In genomic region chr1:169271094-169271493, GRCh38 we compare ENCODE assay signal across 11 cellular contexts.
A peak's percentile ranks its signal among the peaks of the same experiment; 100 is the strongest.
DNase-seq lines count a peak whose midpoint lies in the region; ATAC-seq and TF ChIP-seq lines count a peak whose summit lies in the region.
"Had no signal": no experiment of that assay in that cellular context is flagged by ENCODE, and none has a peak within 500 bp of the region (broad histone marks: within the 10 kb centered on the region; RNA-seq: fewer than 3 reads in every experiment).

No MANE protein-coding gene starts in this region.

- intact Hi-C loops in natural killer cell (cut with micrococcal nuclease), result no loop called here

- DNase-seq in OCI-M1 (lab: John Stamatoyannopoulos, UW) (peak; percentile 98), left lobe of liver (ENCODE audit: low spot score) (no peak), DMS114 treated with DMSO at 0.1 percent for 48 hours (lab: John Stamatoyannopoulos, UW; ENCODE audit: unreplicated experiment) (no peak), natural killer cell (no peak)
- DNase-seq: activated CD4-positive, alpha-beta T cell treated with anti-CD3 and anti-CD28 coated beads, Interleukin-2, amount 10 ng/mL, durations not matched to agents 7 days and 5 days; DND-41; stimulated activated CD4-positive, alpha-beta T cell treated with anti-CD3 and anti-CD28 coated beads, Interleukin-15, amount 100 ng/mL, for 24 hours had no signal

- TF ChIP-seq CTCF in natural killer cell (IDR thresholded peaks at IDR 0.05), result no peak

- no peak overlapping the region for H3K4me3 Mint-ChIP-seq in natural killer cell
- H3K4me3 Mint-ChIP-seq: activated CD4-positive, alpha-beta T cell treated with anti-CD3 and anti-CD28 coated beads, Interleukin-2, amount 10 ng/mL, durations not matched to agents 7 days and 5 days had no signal

- H3K9me3 Mint-ChIP-seq in natural killer cell, result no peaks in the 10 kb centered on the region
- H3K9me3 Mint-ChIP-seq: activated CD4-positive, alpha-beta T cell treated with anti-CD3 and anti-CD28 coated beads, Interleukin-2, amount 10 ng/mL, durations not matched to agents 7 days and 5 days had no signal

- H3K27ac Mint-ChIP-seq in natural killer cell, result no peak overlapping the region
- H3K27ac Mint-ChIP-seq: activated CD4-positive, alpha-beta T cell treated with anti-CD3 and anti-CD28 coated beads, Interleukin-2, amount 10 ng/mL, durations not matched to agents 7 days and 5 days had no signal

- no peaks in the 10 kb centered on the region for H3K27me3 Mint-ChIP-seq in natural killer cell (ENCODE audit: low read depth in 2 of 2)
- H3K27me3 Mint-ChIP-seq: activated CD4-positive, alpha-beta T cell treated with anti-CD3 and anti-CD28 coated beads, Interleukin-2, amount 10 ng/mL, durations not matched to agents 7 days and 5 days had no signal

- peak; percentile 59 for ATAC-seq in GM18502 (IDR thresholded peaks at IDR 0.05; ENCODE audit: poor library complexity, unreplicated experiment)
- peak; percentile 75 for ATAC-seq in HG02798 (IDR thresholded peaks at IDR 0.05; ENCODE audit: poor library complexity, unreplicated experiment)
- ATAC-seq in left lobe of liver, result peak; percentile 77
- ATAC-seq in HG03097 (IDR thresholded peaks at IDR 0.05; ENCODE audit: low FRiP score, unreplicated experiment), result no peak
- ATAC-seq in GM21619 (IDR thresholded peaks at IDR 0.05; ENCODE audit: unreplicated experiment), result no peak
- ATAC-seq in natural killer cell, result no peak

- H3K4me1 Mint-ChIP-seq in natural killer cell, result no peaks in the 10 kb centered on the region
- H3K4me1 Mint-ChIP-seq: activated CD4-positive, alpha-beta T cell treated with anti-CD3 and anti-CD28 coated beads, Interleukin-2, amount 10 ng/mL, durations not matched to agents 7 days and 5 days had no signal

- no peaks in the 10 kb centered on the region for H3K36me3 Mint-ChIP-seq in natural killer cell

Comparison
In these comparisons a context has a peak if more than half of its experiments do, and no peak if none do; other contexts are left out.
1. ATAC-seq: peak in GM18502 (single experiment), HG02798 (single experiment) and left lobe of liver (single experiment); none in HG03097 (single experiment), GM21619 (single experiment) and natural killer cell (0 of 3).